In genomic region chr17:252456-252855, GRCh38 we compare ENCODE assay signal across 17 cellular contexts.
DNase-seq lines count a peak whose midpoint lies in the region; ATAC-seq and TF ChIP-seq lines count a peak whose summit lies in the region.
"Had no signal": no experiment of that assay in that cellular context is flagged by ENCODE, and none has a peak within 500 bp of the region (broad histone marks: within the 10 kb centered on the region; RNA-seq: fewer than 3 reads in every experiment).

No MANE protein-coding gene starts in this region.

- H3K36me3 ChIP-seq in osteoblast (ENCODE audit: insufficient read depth, low read length) (no peaks in the 10 kb centered on the region), stomach (peaks cover 0 to 3% (median 0%) of the 10 kb centered on the region in 4 donors)
- H3K36me3 ChIP-seq: HAP-1 had no signal

- 87 to 93% (median 92%) methylated on average over 13 of the region's 13 CpGs for WGBS in stomach, 5 donors

- TF ChIP-seq POLR2A in stomach (IDR thresholded peaks at IDR 0.05), result no peak

- CTCF ChIA-PET in activated CD4-positive, alpha-beta T cell treated with anti-CD3 and anti-CD28 coated beads, Interleukin-2, amount 10 ng/mL, durations not matched to agents 7 days and 5 days (lab: Charles Lee), result no interaction called here
- CTCF ChIA-PET in activated CD4-positive, alpha-beta T cell treated with anti-CD3 and anti-CD28 coated beads for 36 hours (lab: Charles Lee), result no interaction called here
- CTCF ChIA-PET in WTC11 (lab: Charles Lee), result no interaction called here
- CTCF ChIA-PET in activated CD8-positive, alpha-beta T cell treated with anti-CD3 and anti-CD28 coated beads for 36 hours (lab: Charles Lee), result no interaction called here

- POLR2A ChIA-PET in activated CD4-positive, alpha-beta T cell treated with anti-CD3 and anti-CD28 coated beads, Interleukin-2, amount 10 ng/mL, durations not matched to agents 7 days and 5 days (lab: Charles Lee), result no interaction called here
- POLR2A ChIA-PET in activated CD4-positive, alpha-beta T cell treated with anti-CD3 and anti-CD28 coated beads for 36 hours (lab: Charles Lee), result no interaction called here
- POLR2A ChIA-PET in WTC11 (lab: Charles Lee), result no interaction called here
- POLR2A ChIA-PET in activated CD8-positive, alpha-beta T cell treated with anti-CD3 and anti-CD28 coated beads for 36 hours (lab: Charles Lee), result no interaction called here

- H2AFZ ChIP-seq in osteoblast (ENCODE audit: low read length), result no peak overlapping the region

- H3K4me3 ChIP-seq in osteoblast (ENCODE audit: insufficient read depth, low read length) (no peak overlapping the region), stomach (no peak overlapping the region)
- H3K4me3 ChIP-seq: HAP-1 had no signal

- H3K27ac ChIP-seq in osteoblast (ENCODE audit: low read depth, low read length), result no peak overlapping the region
- H3K27ac ChIP-seq in stomach, result no peak overlapping the region
- H3K27ac ChIP-seq: 22Rv1, HL-60 had no signal

- no peaks in the 10 kb centered on the region for H3K27me3 Mint-ChIP-seq in activated CD4-positive, alpha-beta T cell treated with anti-CD3 and anti-CD28 coated beads, Interleukin-2, amount 10 ng/mL, durations not matched to agents 7 days and 5 days
- no peaks in the 10 kb centered on the region for H3K27me3 Mint-ChIP-seq in activated CD4-positive, alpha-beta T cell treated with anti-CD3 and anti-CD28 coated beads for 36 hours
- no peaks in the 10 kb centered on the region for H3K27me3 Mint-ChIP-seq in WTC11 (ENCODE audit: low read depth)
- H3K27me3 Mint-ChIP-seq in activated CD8-positive, alpha-beta T cell treated with anti-CD3 and anti-CD28 coated beads for 36 hours, result no peaks in the 10 kb centered on the region

- H3K27ac Mint-ChIP-seq in activated CD4-positive, alpha-beta T cell treated with anti-CD3 and anti-CD28 coated beads, Interleukin-2, amount 10 ng/mL, durations not matched to agents 7 days and 5 days, result no peak overlapping the region
- H3K27ac Mint-ChIP-seq in activated CD4-positive, alpha-beta T cell treated with anti-CD3 and anti-CD28 coated beads for 36 hours, result no peak overlapping the region
- H3K27ac Mint-ChIP-seq in WTC11, result no peak overlapping the region
- no peak overlapping the region for H3K27ac Mint-ChIP-seq in activated CD8-positive, alpha-beta T cell treated with anti-CD3 and anti-CD28 coated beads for 36 hours
- H3K27ac Mint-ChIP-seq: CD14-positive monocyte; CD8-positive, alpha-beta T cell had no signal

- no peaks in the 10 kb centered on the region for H3K9me3 Mint-ChIP-seq in activated CD4-positive, alpha-beta T cell treated with anti-CD3 and anti-CD28 coated beads, Interleukin-2, amount 10 ng/mL, durations not matched to agents 7 days and 5 days
- H3K9me3 Mint-ChIP-seq in activated CD4-positive, alpha-beta T cell treated with anti-CD3 and anti-CD28 coated beads for 36 hours (ENCODE audit: low read depth), result no peaks in the 10 kb centered on the region
- no peaks in the 10 kb centered on the region for H3K9me3 Mint-ChIP-seq in WTC11
- H3K9me3 Mint-ChIP-seq in activated CD8-positive, alpha-beta T cell treated with anti-CD3 and anti-CD28 coated beads for 36 hours, result no peaks in the 10 kb centered on the region
- H3K9me3 Mint-ChIP-seq: CD8-positive, alpha-beta T cell had no signal

- H3K4me1 Mint-ChIP-seq in activated CD4-positive, alpha-beta T cell treated with anti-CD3 and anti-CD28 coated beads, Interleukin-2, amount 10 ng/mL, durations not matched to agents 7 days and 5 days, result no peaks in the 10 kb centered on the region
- H3K4me1 Mint-ChIP-seq in activated CD4-positive, alpha-beta T cell treated with anti-CD3 and anti-CD28 coated beads for 36 hours, result no peaks in the 10 kb centered on the region
- H3K4me1 Mint-ChIP-seq in WTC11, result peaks cover 10% of the 10 kb centered on the region
- H3K4me1 Mint-ChIP-seq in activated CD8-positive, alpha-beta T cell treated with anti-CD3 and anti-CD28 coated beads for 36 hours (ENCODE audit: low read depth), result no peaks in the 10 kb centered on the region

- TF ChIP-seq CTCF in WTC11 (IDR thresholded peaks at IDR 0.05), result no peak
- no peak for TF ChIP-seq CTCF in osteoblast (IDR thresholded peaks at IDR 0.05; ENCODE audit: extremely low read depth, low read depth, low read length)
- no peak for TF ChIP-seq CTCF in stomach (IDR thresholded peaks at IDR 0.05)
- no peak for TF ChIP-seq CTCF in activated CD8-positive, alpha-beta T cell treated with anti-CD3 and anti-CD28 coated beads for 36 hours (IDR thresholded peaks at IDR 0.05)

- H3K4me1 ChIP-seq in osteoblast (ENCODE audit: insufficient read depth, low read length) (no peaks in the 10 kb centered on the region), stomach (peaks cover 0 to 8% (median 5%) of the 10 kb centered on the region in 4 donors)
- H3K4me1 ChIP-seq: HAP-1 had no signal

- H3K79me2 ChIP-seq in osteoblast (ENCODE audit: insufficient read depth, low read length), result no peaks in the 10 kb centered on the region

- H3K9me3 ChIP-seq in osteoblast (ENCODE audit: low read depth, low read length) (no peaks in the 10 kb centered on the region), stomach (no peaks in the 10 kb centered on the region)
- H3K9me3 ChIP-seq: HAP-1 had no signal

- intact Hi-C loops in activated CD4-positive, alpha-beta T cell treated with anti-CD3 and anti-CD28 coated beads for 36 hours (cut with DNase I, micrococcal nuclease), result no loop called here
- intact Hi-C loops in stomach (cut with DNase I; ENCODE audit: low total_unique reads), result no loop called here
- intact Hi-C loops in activated CD8-positive, alpha-beta T cell treated with anti-CD3 and anti-CD28 coated beads for 36 hours (cut with micrococcal nuclease), result no loop called here

- H3K27me3 ChIP-seq in osteoblast (ENCODE audit: insufficient read depth, low read length) (no peaks in the 10 kb centered on the region), stomach (no peaks in the 10 kb centered on the region)

- no peaks in the 10 kb centered on the region for H4K20me1 ChIP-seq in osteoblast (ENCODE audit: insufficient read depth, low read length)

- TF ChIP-seq EP300 in stomach (IDR thresholded peaks at IDR 0.05), result no peak

- DNase-seq in activated CD4-positive, alpha-beta T cell treated with anti-CD3 and anti-CD28 coated beads, Interleukin-2, amount 10 ng/mL, durations not matched to agents 7 days and 5 days, result peak; percentile 1
- DNase-seq in activated CD4-positive, alpha-beta T cell treated with anti-CD3 and anti-CD28 coated beads for 36 hours, result no peak
- DNase-seq in WTC11 (ENCODE audit: low spot score) (peak; percentile 4), osteoblast (ENCODE audit: insufficient read length, low spot score, missing footprints) (peak; percentile 59), stomach (peak; percentile 10)
- no peak for DNase-seq in effector CD8-positive, alpha-beta T cell (lab: John Stamatoyannopoulos, UW)
- no peak for DNase-seq in activated CD8-positive, alpha-beta T cell treated with anti-CD3 and anti-CD28 coated beads for 36 hours
- DNase-seq: CD8-positive, alpha-beta T cell; COR-L47; DMS153; DND-41; GDM1 had no signal

- H3K4me3 Mint-ChIP-seq in activated CD4-positive, alpha-beta T cell treated with anti-CD3 and anti-CD28 coated beads, Interleukin-2, amount 10 ng/mL, durations not matched to agents 7 days and 5 days, result no peak overlapping the region
- H3K4me3 Mint-ChIP-seq in activated CD4-positive, alpha-beta T cell treated with anti-CD3 and anti-CD28 coated beads for 36 hours, result no peak overlapping the region
- H3K4me3 Mint-ChIP-seq in WTC11, result no peak overlapping the region
- no peak overlapping the region for H3K4me3 Mint-ChIP-seq in activated CD8-positive, alpha-beta T cell treated with anti-CD3 and anti-CD28 coated beads for 36 hours
- H3K4me3 Mint-ChIP-seq: CD14-positive monocyte; CD8-positive, alpha-beta T cell had no signal

- ATAC-seq in activated CD4-positive, alpha-beta T cell treated with anti-CD3 and anti-CD28 coated beads for 36 hours, result no peak
- ATAC-seq in WTC11, result no peak
- no peak for ATAC-seq in HG02610 (IDR thresholded peaks at IDR 0.05; ENCODE audit: unreplicated experiment)
- no peak for ATAC-seq in activated CD8-positive, alpha-beta T cell treated with anti-CD3 and anti-CD28 coated beads for 36 hours
- ATAC-seq: CD8-positive, alpha-beta T cell had no signal

- no peak overlapping the region for H3K4me2 ChIP-seq in osteoblast (ENCODE audit: insufficient read depth, low read length)

- no peaks in the 10 kb centered on the region for H3K36me3 Mint-ChIP-seq in activated CD4-positive, alpha-beta T cell treated with anti-CD3 and anti-CD28 coated beads, Interleukin-2, amount 10 ng/mL, durations not matched to agents 7 days and 5 days (ENCODE audit: low read depth)
- H3K36me3 Mint-ChIP-seq in activated CD4-positive, alpha-beta T cell treated with anti-CD3 and anti-CD28 coated beads for 36 hours (ENCODE audit: low read depth), result no peaks in the 10 kb centered on the region
- H3K36me3 Mint-ChIP-seq in WTC11, result no peaks in the 10 kb centered on the region
- no peaks in the 10 kb centered on the region for H3K36me3 Mint-ChIP-seq in activated CD8-positive, alpha-beta T cell treated with anti-CD3 and anti-CD28 coated beads for 36 hours (ENCODE audit: low read depth)
- H3K36me3 Mint-ChIP-seq: CD14-positive monocyte; CD8-positive, alpha-beta T cell had no signal

TF ChIP-seq in WTC11, 78 proteins besides CTCF, POLR2A, EP300 and RAD21 (continues in another document):
- TF ChIP-seq E2F1 (CRISPR knock-in tag; IDR thresholded peaks at IDR 0.05) (no peak), NR3C1 (CRISPR knock-in tag; conservative IDR thresholded peaks at IDR 0.05; ENCODE audit: low read depth) (no peak), RELA (CRISPR knock-in tag; IDR thresholded peaks at IDR 0.05; ENCODE audit: borderline replicate concordance) (no peak), EMX1 (CRISPR knock-in tag; IDR thresholded peaks at IDR 0.05) (no peak)

Comparison
In these comparisons a context has a peak if more than half of its experiments do, and no peak if none do; other contexts are left out.
1. DNase-seq: peak in activated CD4-positive, alpha-beta T cell treated with anti-CD3 and anti-CD28 coated beads, Interleukin-2, amount 10 ng/mL, durations not matched to agents 7 days and 5 days (single experiment), WTC11 (single experiment), osteoblast (single experiment) and stomach (single experiment); none in activated CD4-positive, alpha-beta T cell treated with anti-CD3 and anti-CD28 coated beads for 36 hours (single experiment), effector CD8-positive, alpha-beta T cell (single experiment) and activated CD8-positive, alpha-beta T cell treated with anti-CD3 and anti-CD28 coated beads for 36 hours (single experiment).